ENCODE assay signal across 1 cellular context in the genomic region with DNA sequence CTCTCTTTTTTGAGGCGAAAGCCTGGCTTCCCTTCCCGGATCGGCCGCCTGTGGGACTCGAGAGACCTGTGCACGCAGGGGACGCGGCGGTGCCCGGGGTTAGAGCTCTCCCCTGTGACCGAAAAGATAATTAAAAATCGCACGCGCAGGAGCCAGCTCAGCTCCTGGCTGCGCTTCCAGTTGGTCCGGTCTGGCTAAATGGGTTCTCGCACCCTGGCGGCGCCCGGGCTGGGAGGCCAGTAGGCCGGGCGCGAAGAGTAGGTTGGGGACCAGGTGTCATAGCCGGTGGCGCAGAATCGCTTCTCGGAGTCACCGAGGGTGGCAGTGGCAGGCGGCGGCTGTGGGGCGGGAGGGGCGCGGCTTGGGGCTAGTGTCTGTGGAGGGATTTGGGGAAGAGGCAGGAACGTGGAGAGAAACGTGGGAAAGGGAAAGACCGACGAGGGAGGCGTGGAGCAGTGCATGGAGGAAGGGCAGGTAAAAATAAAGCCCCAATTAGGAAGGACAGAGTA.
TF ChIP-seq lines count a peak whose summit lies in the region.

No MANE protein-coding gene starts in this region.

TF ChIP-seq in HepG2, 621 proteins besides CTCF, POLR2A, EP300 and RAD21 (continued from another document and continues in another):
- TF ChIP-seq, protein P1, sequence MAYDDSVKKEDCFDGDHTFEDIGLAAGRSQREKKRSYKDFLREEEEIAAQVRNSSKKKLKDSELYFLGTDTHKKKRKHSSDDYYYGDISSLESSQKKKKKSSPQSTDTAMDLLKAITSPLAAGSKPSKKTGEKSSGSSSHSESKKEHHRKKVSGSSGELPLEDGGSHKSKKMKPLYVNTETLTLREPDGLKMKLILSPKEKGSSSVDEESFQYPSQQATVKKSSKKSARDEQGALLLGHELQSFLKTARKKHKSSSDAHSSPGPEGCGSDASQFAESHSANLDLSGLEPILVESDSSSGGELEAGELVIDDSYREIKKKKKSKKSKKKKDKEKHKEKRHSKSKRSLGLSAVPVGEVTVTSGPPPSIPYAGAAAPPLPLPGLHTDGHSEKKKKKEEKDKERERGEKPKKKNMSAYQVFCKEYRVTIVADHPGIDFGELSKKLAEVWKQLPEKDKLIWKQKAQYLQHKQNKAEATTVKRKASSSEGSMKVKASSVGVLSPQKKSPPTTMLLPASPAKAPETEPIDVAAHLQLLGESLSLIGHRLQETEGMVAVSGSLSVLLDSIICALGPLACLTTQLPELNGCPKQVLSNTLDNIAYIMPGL (CRISPR knock-in tag; IDR thresholded peaks at IDR 0.05; ENCODE audit: borderline replicate concordance in 1 of 2, low read depth in 1 of 2): 0 out of 4 replicates have a peak, but pooled peaks of 1 of the 2 experiments have one; percentile 37
- TF ChIP-seq ZNF232 (CRISPR knock-in tag; IDR thresholded peaks at IDR 0.05; ENCODE audit: borderline replicate concordance) (0 out of 2 replicates have a peak, but pooled peaks have one; percentile 31), SP1 (IDR thresholded peaks at IDR 0.05) (no peak), SP1 (CRISPR knock-in tag; IDR thresholded peaks at IDR 0.05) (no peak), TBP (CRISPR knock-in tag; IDR thresholded peaks at IDR 0.05) (no peak), FOSL1 (CRISPR knock-in tag; IDR thresholded peaks at IDR 0.05; ENCODE audit: borderline replicate concordance) (no peak), RBM22 (optimal IDR thresholded peaks at IDR 0.05; ENCODE audit: low read length) (no peak), MEIS1 (CRISPR knock-in tag; IDR thresholded peaks at IDR 0.05; ENCODE audit: borderline replicate concordance) (no peak), SNRNP70 (IDR thresholded peaks at IDR 0.05; ENCODE audit: low read depth, low read length) (no peak), SP4 (CRISPR knock-in tag; IDR thresholded peaks at IDR 0.05) (no peak), SETDB1 (CRISPR knock-in tag; IDR thresholded peaks at IDR 0.05; ENCODE audit: borderline replicate concordance) (no peak), NBN (conservative IDR thresholded peaks at IDR 0.05) (no peak), SALL1 (CRISPR knock-in tag; IDR thresholded peaks at IDR 0.05) (peak; percentile 29; the same call in 1 of the 2 replicates), RARA (CRISPR knock-in tag; IDR thresholded peaks at IDR 0.05) (no peak), XBP1 (CRISPR knock-in tag; IDR thresholded peaks at IDR 0.05) (no peak), HHEX (CRISPR knock-in tag; IDR thresholded peaks at IDR 0.05) (no peak), JUN (CRISPR knock-in tag; IDR thresholded peaks at IDR 0.05) (no peak), ZSCAN30 (CRISPR knock-in tag; IDR thresholded peaks at IDR 0.05) (no peak), LCORL (IDR thresholded peaks at IDR 0.05) (no peak), LCORL (CRISPR knock-in tag; IDR thresholded peaks at IDR 0.05) (peak; percentile 31; the same call in 1 of the 2 replicates), ZNF17 (CRISPR knock-in tag; IDR thresholded peaks at IDR 0.05) (no peak), PAWR (CRISPR knock-in tag; IDR thresholded peaks at IDR 0.05; ENCODE audit: borderline replicate concordance) (no peak), ZNF234 (CRISPR knock-in tag; conservative IDR thresholded peaks at IDR 0.05) (no peak), MIXL1 (CRISPR knock-in tag; IDR thresholded peaks at IDR 0.05) (peak; percentile 78; the same call in 1 of the 2 replicates), ZNF510 (CRISPR knock-in tag; IDR thresholded peaks at IDR 0.05; ENCODE audit: low read depth) (no peak), PAF1 (CRISPR knock-in tag; IDR thresholded peaks at IDR 0.05) (no peak), ZNF12 (CRISPR knock-in tag; IDR thresholded peaks at IDR 0.05) (no peak), ZNF101 (CRISPR knock-in tag; IDR thresholded peaks at IDR 0.05; ENCODE audit: borderline replicate concordance, low read depth) (no peak), ZNF570 (CRISPR knock-in tag; IDR thresholded peaks at IDR 0.05; ENCODE audit: borderline replicate concordance) (no peak), NRL (CRISPR knock-in tag; IDR thresholded peaks at IDR 0.05; ENCODE audit: borderline replicate concordance) (peak; percentile 83; the same call in 1 of the 2 replicates), ZNF891 (CRISPR knock-in tag; IDR thresholded peaks at IDR 0.05) (peak; percentile 63; the same call in 1 of the 2 replicates), YEATS2 (CRISPR knock-in tag; IDR thresholded peaks at IDR 0.05; ENCODE audit: borderline replicate concordance) (no peak), MIER2 (CRISPR knock-in tag; IDR thresholded peaks at IDR 0.05) (no peak), STAT5B (CRISPR knock-in tag; IDR thresholded peaks at IDR 0.05) (no peak), ZNF713 (CRISPR knock-in tag; IDR thresholded peaks at IDR 0.05) (no peak), HNRNPLL (IDR thresholded peaks at IDR 0.05; ENCODE audit: low read depth, low read length, poor library complexity, severe bottlenecking) (no peak)
- TF ChIP-seq, protein P2, sequence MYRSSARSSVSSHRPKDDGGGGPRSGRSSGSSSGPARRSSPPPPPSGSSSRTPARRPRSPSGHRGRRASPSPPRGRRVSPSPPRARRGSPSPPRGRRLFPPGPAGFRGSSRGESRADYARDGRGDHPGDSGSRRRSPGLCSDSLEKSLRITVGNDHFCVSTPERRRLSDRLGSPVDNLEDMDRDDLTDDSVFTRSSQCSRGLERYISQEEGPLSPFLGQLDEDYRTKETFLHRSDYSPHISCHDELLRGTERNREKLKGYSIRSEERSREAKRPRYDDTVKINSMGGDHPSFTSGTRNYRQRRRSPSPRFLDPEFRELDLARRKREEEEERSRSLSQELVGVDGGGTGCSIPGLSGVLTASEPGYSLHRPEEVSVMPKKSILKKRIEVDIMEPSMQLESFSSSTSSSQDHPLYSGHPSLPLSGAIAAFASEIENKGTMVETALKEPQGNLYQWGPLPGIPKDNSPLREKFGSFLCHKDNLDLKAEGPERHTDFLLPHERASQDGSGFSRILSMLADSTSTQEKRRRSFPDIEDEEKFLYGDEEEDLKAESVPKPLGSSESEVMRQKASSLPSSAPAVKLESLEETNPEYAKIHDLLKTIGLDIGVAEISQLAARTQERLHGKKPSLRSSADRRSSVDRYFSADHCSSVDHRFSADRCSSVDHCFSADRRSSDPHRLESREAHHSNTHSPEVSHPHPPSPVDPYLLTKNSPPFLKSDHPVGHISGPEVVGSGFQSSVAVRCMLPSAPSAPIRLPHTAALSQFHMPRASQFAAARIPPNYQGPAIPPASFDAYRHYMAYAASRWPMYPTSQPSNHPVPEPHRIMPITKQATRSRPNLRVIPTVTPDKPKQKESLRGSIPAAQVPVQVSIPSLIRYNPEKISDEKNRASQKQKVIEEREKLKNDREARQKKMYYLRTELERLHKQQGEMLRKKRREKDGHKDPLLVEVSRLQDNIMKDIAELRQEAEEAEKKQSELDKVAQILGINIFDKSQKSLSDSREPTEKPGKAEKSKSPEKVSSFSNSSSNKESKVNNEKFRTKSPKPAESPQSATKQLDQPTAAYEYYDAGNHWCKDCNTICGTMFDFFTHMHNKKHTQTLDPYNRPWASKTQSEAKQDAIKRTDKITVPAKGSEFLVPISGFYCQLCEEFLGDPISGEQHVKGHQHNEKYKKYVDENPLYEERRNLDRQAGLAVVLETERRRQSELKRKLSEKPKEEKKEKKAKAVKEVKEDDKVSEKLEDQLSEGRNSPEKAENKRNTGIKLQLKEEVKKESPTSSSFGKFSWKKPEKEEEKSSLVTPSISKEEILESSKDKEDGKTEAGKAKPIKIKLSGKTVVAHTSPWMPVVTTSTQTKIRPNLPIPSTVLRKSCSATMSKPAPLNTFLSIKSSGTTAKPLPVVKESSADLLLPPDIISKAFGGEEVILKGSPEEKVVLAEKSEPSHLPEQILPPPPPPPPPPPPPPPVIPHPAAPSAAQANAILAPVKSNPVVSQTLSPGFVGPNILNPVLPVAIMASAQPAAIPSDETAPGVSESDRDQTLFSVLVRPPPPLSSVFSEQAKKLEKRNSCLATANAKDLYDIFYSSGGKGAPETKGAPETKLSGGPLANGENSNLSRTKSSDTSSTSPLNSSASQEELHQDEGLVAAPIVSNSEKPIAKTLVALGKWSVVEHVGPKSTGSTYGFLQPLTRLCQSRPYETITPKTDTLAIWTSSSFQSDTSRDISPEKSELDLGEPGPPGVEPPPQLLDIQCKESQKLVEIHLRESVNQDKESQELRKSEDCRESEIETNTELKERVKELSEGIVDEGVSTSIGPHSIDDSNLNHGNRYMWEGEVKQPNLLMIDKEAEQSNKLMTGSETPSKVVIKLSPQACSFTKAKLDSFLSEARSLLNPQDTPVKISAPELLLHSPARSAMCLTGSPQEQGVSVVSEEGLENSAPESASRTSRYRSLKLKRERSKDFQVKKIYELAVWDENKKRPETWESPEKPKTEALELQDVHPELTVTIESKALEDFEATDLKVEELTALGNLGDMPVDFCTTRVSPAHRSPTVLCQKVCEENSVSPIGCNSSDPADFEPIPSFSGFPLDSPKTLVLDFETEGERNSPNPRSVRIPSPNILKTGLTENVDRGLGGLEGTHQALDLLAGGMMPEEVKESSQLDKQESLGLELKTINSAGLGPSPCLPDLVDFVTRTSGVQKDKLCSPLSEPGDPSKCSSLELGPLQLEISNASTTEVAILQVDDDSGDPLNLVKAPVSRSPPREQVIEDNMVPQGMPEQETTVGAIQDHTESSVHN (CRISPR knock-in tag; IDR thresholded peaks at IDR 0.05): no peak
- TF ChIP-seq, protein P3, sequence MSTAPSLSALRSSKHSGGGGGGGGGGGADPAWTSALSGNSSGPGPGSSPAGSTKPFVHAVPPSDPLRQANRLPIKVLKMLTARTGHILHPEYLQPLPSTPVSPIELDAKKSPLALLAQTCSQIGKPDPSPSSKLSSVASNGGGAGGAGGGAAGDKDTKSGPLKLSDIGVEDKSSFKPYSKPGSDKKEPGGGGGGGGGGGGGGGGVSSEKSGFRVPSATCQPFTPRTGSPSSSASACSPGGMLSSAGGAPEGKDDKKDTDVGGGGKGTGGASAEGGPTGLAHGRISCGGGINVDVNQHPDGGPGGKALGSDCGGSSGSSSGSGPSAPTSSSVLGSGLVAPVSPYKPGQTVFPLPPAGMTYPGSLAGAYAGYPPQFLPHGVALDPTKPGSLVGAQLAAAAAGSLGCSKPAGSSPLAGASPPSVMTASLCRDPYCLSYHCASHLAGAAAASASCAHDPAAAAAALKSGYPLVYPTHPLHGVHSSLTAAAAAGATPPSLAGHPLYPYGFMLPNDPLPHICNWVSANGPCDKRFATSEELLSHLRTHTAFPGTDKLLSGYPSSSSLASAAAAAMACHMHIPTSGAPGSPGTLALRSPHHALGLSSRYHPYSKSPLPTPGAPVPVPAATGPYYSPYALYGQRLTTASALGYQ (CRISPR knock-in tag; IDR thresholded peaks at IDR 0.05): no peak
- TF ChIP-seq, protein P4, sequence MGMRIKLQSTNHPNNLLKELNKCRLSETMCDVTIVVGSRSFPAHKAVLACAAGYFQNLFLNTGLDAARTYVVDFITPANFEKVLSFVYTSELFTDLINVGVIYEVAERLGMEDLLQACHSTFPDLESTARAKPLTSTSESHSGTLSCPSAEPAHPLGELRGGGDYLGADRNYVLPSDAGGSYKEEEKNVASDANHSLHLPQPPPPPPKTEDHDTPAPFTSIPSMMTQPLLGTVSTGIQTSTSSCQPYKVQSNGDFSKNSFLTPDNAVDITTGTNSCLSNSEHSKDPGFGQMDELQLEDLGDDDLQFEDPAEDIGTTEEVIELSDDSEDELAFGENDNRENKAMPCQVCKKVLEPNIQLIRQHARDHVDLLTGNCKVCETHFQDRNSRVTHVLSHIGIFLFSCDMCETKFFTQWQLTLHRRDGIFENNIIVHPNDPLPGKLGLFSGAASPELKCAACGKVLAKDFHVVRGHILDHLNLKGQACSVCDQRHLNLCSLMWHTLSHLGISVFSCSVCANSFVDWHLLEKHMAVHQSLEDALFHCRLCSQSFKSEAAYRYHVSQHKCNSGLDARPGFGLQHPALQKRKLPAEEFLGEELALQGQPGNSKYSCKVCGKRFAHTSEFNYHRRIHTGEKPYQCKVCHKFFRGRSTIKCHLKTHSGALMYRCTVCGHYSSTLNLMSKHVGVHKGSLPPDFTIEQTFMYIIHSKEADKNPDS (CRISPR knock-in tag; IDR thresholded peaks at IDR 0.05): no peak
- TF ChIP-seq, protein P5, sequence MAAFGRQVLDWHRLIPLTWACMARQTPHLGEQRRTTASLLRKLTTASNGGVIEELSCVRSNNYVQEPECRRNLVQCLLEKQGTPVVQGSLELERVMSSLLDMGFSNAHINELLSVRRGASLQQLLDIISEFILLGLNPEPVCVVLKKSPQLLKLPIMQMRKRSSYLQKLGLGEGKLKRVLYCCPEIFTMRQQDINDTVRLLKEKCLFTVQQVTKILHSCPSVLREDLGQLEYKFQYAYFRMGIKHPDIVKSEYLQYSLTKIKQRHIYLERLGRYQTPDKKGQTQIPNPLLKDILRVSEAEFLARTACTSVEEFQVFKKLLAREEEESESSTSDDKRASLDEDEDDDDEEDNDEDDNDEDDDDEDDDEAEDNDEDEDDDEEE (CRISPR knock-in tag; IDR thresholded peaks at IDR 0.05): no peak
- TF ChIP-seq, protein P6, sequence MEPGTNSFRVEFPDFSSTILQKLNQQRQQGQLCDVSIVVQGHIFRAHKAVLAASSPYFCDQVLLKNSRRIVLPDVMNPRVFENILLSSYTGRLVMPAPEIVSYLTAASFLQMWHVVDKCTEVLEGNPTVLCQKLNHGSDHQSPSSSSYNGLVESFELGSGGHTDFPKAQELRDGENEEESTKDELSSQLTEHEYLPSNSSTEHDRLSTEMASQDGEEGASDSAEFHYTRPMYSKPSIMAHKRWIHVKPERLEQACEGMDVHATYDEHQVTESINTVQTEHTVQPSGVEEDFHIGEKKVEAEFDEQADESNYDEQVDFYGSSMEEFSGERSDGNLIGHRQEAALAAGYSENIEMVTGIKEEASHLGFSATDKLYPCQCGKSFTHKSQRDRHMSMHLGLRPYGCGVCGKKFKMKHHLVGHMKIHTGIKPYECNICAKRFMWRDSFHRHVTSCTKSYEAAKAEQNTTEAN (CRISPR knock-in tag; conservative IDR thresholded peaks at IDR 0.05): no peak
- TF ChIP-seq, protein P7, sequence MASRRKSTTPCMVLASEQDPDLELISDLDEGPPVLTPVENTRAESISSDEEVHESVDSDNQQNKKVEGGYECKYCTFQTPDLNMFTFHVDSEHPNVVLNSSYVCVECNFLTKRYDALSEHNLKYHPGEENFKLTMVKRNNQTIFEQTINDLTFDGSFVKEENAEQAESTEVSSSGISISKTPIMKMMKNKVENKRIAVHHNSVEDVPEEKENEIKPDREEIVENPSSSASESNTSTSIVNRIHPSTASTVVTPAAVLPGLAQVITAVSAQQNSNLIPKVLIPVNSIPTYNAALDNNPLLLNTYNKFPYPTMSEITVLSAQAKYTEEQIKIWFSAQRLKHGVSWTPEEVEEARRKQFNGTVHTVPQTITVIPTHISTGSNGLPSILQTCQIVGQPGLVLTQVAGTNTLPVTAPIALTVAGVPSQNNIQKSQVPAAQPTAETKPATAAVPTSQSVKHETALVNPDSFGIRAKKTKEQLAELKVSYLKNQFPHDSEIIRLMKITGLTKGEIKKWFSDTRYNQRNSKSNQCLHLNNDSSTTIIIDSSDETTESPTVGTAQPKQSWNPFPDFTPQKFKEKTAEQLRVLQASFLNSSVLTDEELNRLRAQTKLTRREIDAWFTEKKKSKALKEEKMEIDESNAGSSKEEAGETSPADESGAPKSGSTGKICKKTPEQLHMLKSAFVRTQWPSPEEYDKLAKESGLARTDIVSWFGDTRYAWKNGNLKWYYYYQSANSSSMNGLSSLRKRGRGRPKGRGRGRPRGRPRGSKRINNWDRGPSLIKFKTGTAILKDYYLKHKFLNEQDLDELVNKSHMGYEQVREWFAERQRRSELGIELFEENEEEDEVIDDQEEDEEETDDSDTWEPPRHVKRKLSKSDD (CRISPR knock-in tag; IDR thresholded peaks at IDR 0.05; ENCODE audit: low read depth): no peak
